ENCODE assay signal across 19 cellular contexts in the genomic region with DNA sequence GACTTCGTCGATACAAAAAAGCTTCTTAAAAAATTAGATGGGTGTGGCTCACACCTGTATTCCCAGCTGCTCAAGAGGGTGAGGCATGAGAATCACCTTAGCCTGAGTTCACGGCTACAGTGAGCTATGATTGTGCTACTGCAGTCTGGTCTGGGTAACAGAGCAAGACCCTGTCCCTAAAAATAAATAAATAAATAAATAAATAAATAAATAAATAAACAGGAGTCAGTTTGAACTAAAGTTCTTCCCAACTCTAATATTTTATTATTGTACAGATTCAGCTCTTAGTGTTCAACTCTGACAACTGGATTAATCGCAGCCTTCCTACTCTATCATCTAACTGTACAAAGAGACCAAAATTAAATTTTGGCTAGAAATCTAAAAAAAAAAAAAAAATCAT. TPM values are rescaled to one million over a fixed set of nuclear protein-coding genes. Genes with fewer than 3 reads are reported as not detected.
DNase-seq lines count a peak whose midpoint lies in the region; ATAC-seq and TF ChIP-seq lines count a peak whose summit lies in the region.
"Had no signal": no experiment of that assay in that cellular context is flagged by ENCODE, and none has a peak within 500 bp of the region (broad histone marks: within the 10 kb centered on the region; RNA-seq: fewer than 3 reads in every experiment).

No MANE protein-coding gene starts in this region.

- H3K4me3 Mint-ChIP-seq in progenitor cell of endocrine pancreas (ENCODE audit: low read depth) = no peak overlapping the region
- H3K4me3 Mint-ChIP-seq: B cell; CD4-positive, alpha-beta T cell; CD8-positive, alpha-beta T cell had no signal

- H3K14ac ChIP-seq in trophoblast cell (ENCODE audit: low read length) = no peak overlapping the region

- DNase-seq in epithelial cell of esophagus (ENCODE audit: low read depth) (peak; percentile 40), trophoblast cell (no peak), sigmoid colon (peak; percentile 2), right cardiac atrium (no peak), progenitor cell of endocrine pancreas (ENCODE audit: low spot score, unreplicated experiment) (no peak), RPMI8226 (no peak)
- DNase-seq: 8988T; AML-193; Caco-2; Calu3; CD4-positive, alpha-beta T cell; CD8-positive, alpha-beta T cell; DMS79 treated with DMSO at 0.1 percent for 48 hours; GF-D8 had no signal

- H3K36me3 Mint-ChIP-seq in progenitor cell of endocrine pancreas (ENCODE audit: insufficient read depth) = no peaks in the 10 kb centered on the region
- H3K36me3 Mint-ChIP-seq: CD8-positive, alpha-beta T cell had no signal

- no CpG with 5 or more reads among the region's 4 CpGs for WGBS in trophoblast cell (ENCODE audit: extremely low coverage, insufficient coverage, insufficient read length)
- 43 to 78% methylated on average over 4 of the region's 4 CpGs for WGBS in sigmoid colon, 2 donors
- 97% methylated on average over 4 of the region's 4 CpGs for WGBS in right cardiac atrium

- no peak overlapping the region for H3K27ac Mint-ChIP-seq in progenitor cell of endocrine pancreas
- H3K27ac Mint-ChIP-seq: B cell; CD4-positive, alpha-beta T cell; CD8-positive, alpha-beta T cell had no signal

- no peaks in the 10 kb centered on the region for H3K9me3 Mint-ChIP-seq in progenitor cell of endocrine pancreas (ENCODE audit: low read depth)
- H3K9me3 Mint-ChIP-seq: CD4-positive, alpha-beta T cell; CD8-positive, alpha-beta T cell had no signal

- no peak overlapping the region for H3K23ac ChIP-seq in trophoblast cell (ENCODE audit: low read length)

- H4K12ac ChIP-seq in trophoblast cell (ENCODE audit: low read depth, low read length) = no peak overlapping the region

- no peak overlapping the region for H4K91ac ChIP-seq in trophoblast cell (ENCODE audit: low read depth, low read length)

- no peak overlapping the region for H2BK5ac ChIP-seq in trophoblast cell (ENCODE audit: low read depth, low read length, poor library complexity)

- H3K4me2 ChIP-seq in trophoblast cell (ENCODE audit: low read length) = no peak overlapping the region
- H3K4me2 ChIP-seq: BLaER1 treated with 17β-estradiol and CSF1 and Interleukin-3, amounts not matched to agents 10 nM and 100 nM had no signal

- CTCF ChIA-PET in HEK293 (lab: Yijun Ruan, JAX) = interaction anchor here (0.6 to 1.8 kb wide), 5 partner anchors 23 to 1786 kb away, joined by 3 to 8 read pairs (median 3); no protein-coding TSS in a partner anchor

- H3K9me3 ChIP-seq in HEK293 (ENCODE audit: control insufficient read depth, insufficient read depth, low read depth, low read length) (no peaks in the 10 kb centered on the region), trophoblast cell (ENCODE audit: insufficient read depth, low read depth, low read length) (no peaks in the 10 kb centered on the region), sigmoid colon (no peaks in the 10 kb centered on the region), right cardiac atrium (ENCODE audit: control insufficient read depth, low read length) (no peaks in the 10 kb centered on the region)
- H3K9me3 ChIP-seq: BLaER1 treated with 17β-estradiol and CSF1 and Interleukin-3, amounts not matched to agents 10 nM and 100 nM; Caco-2 had no signal

- no peak overlapping the region for H2AFZ ChIP-seq in trophoblast cell (ENCODE audit: insufficient read depth, low read length, poor library complexity)

- H3K27me3 Mint-ChIP-seq in progenitor cell of endocrine pancreas = no peaks in the 10 kb centered on the region
- H3K27me3 Mint-ChIP-seq: B cell; CD4-positive, alpha-beta T cell had no signal

- no peaks in the 10 kb centered on the region for H3K79me2 ChIP-seq in trophoblast cell (ENCODE audit: control insufficient read depth, insufficient read depth, low read length, poor library complexity)

- ATAC-seq in right cardiac atrium (no peak), HG02885 (IDR thresholded peaks at IDR 0.05; ENCODE audit: poor library complexity, unreplicated experiment) (no peak)
- ATAC-seq: CD8-positive, alpha-beta T cell had no signal

- no peaks in the 10 kb centered on the region for H3K79me1 ChIP-seq in trophoblast cell (ENCODE audit: low read length)

- H3K9ac ChIP-seq in trophoblast cell (ENCODE audit: low read length) = no peak overlapping the region
- H3K9ac ChIP-seq: BLaER1 treated with 17β-estradiol and CSF1 and Interleukin-3, amounts not matched to agents 10 nM and 100 nM had no signal

- no peak overlapping the region for H2BK120ac ChIP-seq in trophoblast cell (ENCODE audit: insufficient read depth, low read length, poor library complexity)

- TF ChIP-seq CTCF in HEK293 (tag by site-specific recombination; IDR thresholded peaks at IDR 0.05) (no peak), epithelial cell of esophagus (IDR thresholded peaks at IDR 0.05; ENCODE audit: insufficient read depth, low read depth, low read length, missing control alignments) (no peak), sigmoid colon (IDR thresholded peaks at IDR 0.05) (no peak), progenitor cell of endocrine pancreas (IDR thresholded peaks at IDR 0.05; ENCODE audit: unreplicated experiment) (no peak)

- H3K4me1 Mint-ChIP-seq in progenitor cell of endocrine pancreas (ENCODE audit: low read depth) = peaks cover 5% of the 10 kb centered on the region
- H3K4me1 Mint-ChIP-seq: B cell had no signal

- H3K27me3 ChIP-seq in trophoblast cell (ENCODE audit: insufficient read depth, low read length) (no peaks in the 10 kb centered on the region), sigmoid colon (no peaks in the 10 kb centered on the region), right cardiac atrium (ENCODE audit: control insufficient read depth, insufficient read depth) (no peaks in the 10 kb centered on the region)
- H3K27me3 ChIP-seq: BLaER1 treated with 17β-estradiol and CSF1 and Interleukin-3, amounts not matched to agents 10 nM and 100 nM had no signal

- POLR2A ChIA-PET in HEK293 (lab: Yijun Ruan, JAX) = interaction anchor here (0.6 kb wide), 1 partner anchor 13 kb away, joined by 3 read pairs; no protein-coding TSS in a partner anchor

- H2BK12ac ChIP-seq in trophoblast cell (ENCODE audit: low read length) = no peak overlapping the region

- no peak overlapping the region for H3K27ac ChIP-seq in HEK293 (ENCODE audit: extremely low read depth, low read depth, low read length)
- H3K27ac ChIP-seq in trophoblast cell (ENCODE audit: low read depth, low read length) = no peak overlapping the region
- H3K27ac ChIP-seq in sigmoid colon = no peak overlapping the region
- no peak overlapping the region for H3K27ac ChIP-seq in right cardiac atrium (ENCODE audit: low read length)
- H3K27ac ChIP-seq: BLaER1 treated with 17β-estradiol and CSF1 and Interleukin-3, amounts not matched to agents 10 nM and 100 nM; C4-2B had no signal

- intact Hi-C loops in sigmoid colon (cut with DNase I) (no loop called here), right cardiac atrium (cut with DNase I) (no loop called here)

- H3K18ac ChIP-seq in trophoblast cell (ENCODE audit: low read length) = no peak overlapping the region

- H2AK5ac ChIP-seq in trophoblast cell (ENCODE audit: low read length) = peak overlapping the region; percentile 46

- no peaks in the 10 kb centered on the region for H3K36me3 ChIP-seq in HEK293 (ENCODE audit: control insufficient read depth in 2 of 2, insufficient read depth in 1 of 2, low read length in 2 of 2)
- no peaks in the 10 kb centered on the region for H3K36me3 ChIP-seq in trophoblast cell (ENCODE audit: control insufficient read depth in 1 of 2, insufficient read depth in 2 of 2, low read length in 2 of 2)
- no peaks in the 10 kb centered on the region for H3K36me3 ChIP-seq in sigmoid colon
- H3K36me3 ChIP-seq: BLaER1 treated with 17β-estradiol and CSF1 and Interleukin-3, amounts not matched to agents 10 nM and 100 nM had no signal

- TF ChIP-seq EP300 in sigmoid colon (IDR thresholded peaks at IDR 0.05) = no peak

- no peak overlapping the region for H4K8ac ChIP-seq in trophoblast cell (ENCODE audit: low read depth, low read length)

- H3K4me1 ChIP-seq in HEK293 (ENCODE audit: control insufficient read depth, insufficient read depth, low read length) (peaks cover 4% of the 10 kb centered on the region; the same call in 1 of the 2 replicates), trophoblast cell (ENCODE audit: control insufficient read depth in 1 of 2, insufficient read depth in 2 of 2, low read length in 2 of 2) (no peaks in the 10 kb centered on the region), sigmoid colon (peaks cover 0 to 16% (median 10%) of the 10 kb centered on the region in 4 donors), right cardiac atrium (ENCODE audit: control insufficient read depth, insufficient read depth, low read length) (no peaks in the 10 kb centered on the region)
- H3K4me1 ChIP-seq: BLaER1 treated with 17β-estradiol and CSF1 and Interleukin-3, amounts not matched to agents 10 nM and 100 nM had no signal

- H3K4ac ChIP-seq in trophoblast cell (ENCODE audit: low read depth, low read length) = no peak overlapping the region

- no peak overlapping the region for H3K4me3 ChIP-seq in HEK293 (ENCODE audit: low read depth, low read length)
- H3K4me3 ChIP-seq in epithelial cell of esophagus (ENCODE audit: low read length) = no peak overlapping the region
- H3K4me3 ChIP-seq in trophoblast cell (ENCODE audit: low read depth, low read length) = no peak overlapping the region
- no peak overlapping the region for H3K4me3 ChIP-seq in sigmoid colon
- H3K4me3 ChIP-seq in right cardiac atrium (ENCODE audit: low read length) = no peak overlapping the region
- H3K4me3 ChIP-seq: BLaER1 treated with 17β-estradiol and CSF1 and Interleukin-3, amounts not matched to agents 10 nM and 100 nM had no signal

- no peak for TF ChIP-seq POLR2A in sigmoid colon (IDR thresholded peaks at IDR 0.05)

TF ChIP-seq in HEK293, 187 proteins besides CTCF, POLR2A, EP300 and RAD21 (continues in another document):
- TF ChIP-seq, protein P1, sequence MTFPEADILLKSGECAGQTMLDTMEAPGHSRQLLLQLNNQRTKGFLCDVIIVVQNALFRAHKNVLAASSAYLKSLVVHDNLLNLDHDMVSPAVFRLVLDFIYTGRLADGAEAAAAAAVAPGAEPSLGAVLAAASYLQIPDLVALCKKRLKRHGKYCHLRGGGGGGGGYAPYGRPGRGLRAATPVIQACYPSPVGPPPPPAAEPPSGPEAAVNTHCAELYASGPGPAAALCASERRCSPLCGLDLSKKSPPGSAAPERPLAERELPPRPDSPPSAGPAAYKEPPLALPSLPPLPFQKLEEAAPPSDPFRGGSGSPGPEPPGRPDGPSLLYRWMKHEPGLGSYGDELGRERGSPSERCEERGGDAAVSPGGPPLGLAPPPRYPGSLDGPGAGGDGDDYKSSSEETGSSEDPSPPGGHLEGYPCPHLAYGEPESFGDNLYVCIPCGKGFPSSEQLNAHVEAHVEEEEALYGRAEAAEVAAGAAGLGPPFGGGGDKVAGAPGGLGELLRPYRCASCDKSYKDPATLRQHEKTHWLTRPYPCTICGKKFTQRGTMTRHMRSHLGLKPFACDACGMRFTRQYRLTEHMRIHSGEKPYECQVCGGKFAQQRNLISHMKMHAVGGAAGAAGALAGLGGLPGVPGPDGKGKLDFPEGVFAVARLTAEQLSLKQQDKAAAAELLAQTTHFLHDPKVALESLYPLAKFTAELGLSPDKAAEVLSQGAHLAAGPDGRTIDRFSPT (tag by site-specific recombination; IDR thresholded peaks at IDR 0.05) = no peak

RNA-seq across cellular contexts. Expression of gene CLIP1, which starts 12.7 kb away (rescaled TPM):
- polyA plus RNA-seq in trophoblast cell (2013) = 101 and 104 TPM in 2 replicates
- total RNA-seq in sigmoid colon = 100 to 1,000 TPM; 159 to 257 (median 196) TPM
- polyA plus RNA-seq in sigmoid colon = 10 to 100 TPM; 16.8 to 20.1 (median 19.5) TPM
- 100 to 1,000 TPM; 112 to 131 (median 121) TPM for total RNA-seq in right cardiac atrium
- 43.7 TPM for polyA plus RNA-seq in right cardiac atrium
- 78.6 and 81.8 TPM in 2 replicates for total RNA-seq in progenitor cell of endocrine pancreas

Comparison
In these comparisons a context has a peak if more than half of its experiments do, and no peak if none do; other contexts are left out.
1. DNase-seq: peak in epithelial cell of esophagus (single experiment) and sigmoid colon (single experiment); none in trophoblast cell (0 of 2), right cardiac atrium (0 of 3), progenitor cell of endocrine pancreas (single experiment) and RPMI8226 (single experiment).